ENCODE assay signal across 9 cellular contexts in genomic region chr2:100976634-100977391, GRCh38. TPM values are rescaled to one million over a fixed set of nuclear protein-coding genes. Genes with fewer than 3 reads are reported as not detected.
DNase-seq lines count a peak whose midpoint lies in the region; ATAC-seq and TF ChIP-seq lines count a peak whose summit lies in the region.
"Had no signal": no experiment of that assay in that cellular context is flagged by ENCODE, and none has a peak within 500 bp of the region (broad histone marks: within the 10 kb centered on the region; RNA-seq: fewer than 3 reads in every experiment).

No MANE protein-coding gene starts in this region.

- no peaks in the 10 kb centered on the region for H3K79me2 ChIP-seq in OCI-LY1 (ENCODE audit: insufficient read depth, low read length)

- no peaks in the 10 kb centered on the region for H3K27me3 ChIP-seq in OCI-LY1 (ENCODE audit: insufficient read depth, low read length)
- H3K27me3 ChIP-seq in ovary, result no peaks in the 10 kb centered on the region
- H3K27me3 ChIP-seq: left lung had no signal

- H3K27ac ChIP-seq in OCI-LY1 (ENCODE audit: low read depth, low read length, poor library complexity, severe bottlenecking) (peak overlapping the region; percentile 85), ovary (no peak overlapping the region)
- H3K27ac ChIP-seq: left lung had no signal

- no peak for TF ChIP-seq POLR2A in ovary (IDR thresholded peaks at IDR 0.05)

- H3K4me1 Mint-ChIP-seq in natural killer cell treated with Interleukin-12 subunit alpha and Interleukin-12 subunit beta and Interleukin-15 and Interleukin-18, amount 100 ng/mL, for 72 hours (ENCODE audit: low read depth in 2 of 2), result no peaks in the 10 kb centered on the region

- peak overlapping the region in 1 of 2 donors; percentile 51 for H3K27ac Mint-ChIP-seq in natural killer cell treated with Interleukin-12 subunit alpha and Interleukin-12 subunit beta and Interleukin-15 and Interleukin-18, amount 100 ng/mL, for 72 hours

- no peaks in the 10 kb centered on the region for H3K9me2 ChIP-seq in OCI-LY1 (ENCODE audit: low read depth, low read length)

- H3K4me3 ChIP-seq in OCI-LY1 (ENCODE audit: low read depth, low read length, poor library complexity, severe bottlenecking) (peak overlapping the region; percentile 53), ovary (no peak overlapping the region)
- H3K4me3 ChIP-seq: left lung had no signal

- H3K4me3 Mint-ChIP-seq in natural killer cell treated with Interleukin-12 subunit alpha and Interleukin-12 subunit beta and Interleukin-15 and Interleukin-18, amount 100 ng/mL, for 72 hours, result no peak overlapping the region

- no peaks in the 10 kb centered on the region for H3K36me3 ChIP-seq in OCI-LY1 (ENCODE audit: insufficient read depth, low read length)
- H3K36me3 ChIP-seq in ovary, result no peaks in the 10 kb centered on the region

- no peak for TF ChIP-seq CTCF in OCI-LY1 (IDR thresholded peaks at IDR 0.05; ENCODE audit: low read length)
- TF ChIP-seq CTCF in ovary (IDR thresholded peaks at IDR 0.05), result no peak

- TF ChIP-seq EP300 in ovary (IDR thresholded peaks at IDR 0.05), result no peak

- peak; percentile 72 for DNase-seq in posterior vena cava (ENCODE audit: low spot score)
- DNase-seq in ovary, result no peak
- DNase-seq in stimulated activated CD8-positive, alpha-beta memory T cell treated with anti-CD3 and anti-CD28 coated beads, Interleukin-4, amount 100 ng/mL, for 48 hours, result no peak
- no peak for DNase-seq in amniotic stem cell (lab: John Stamatoyannopoulos, UW)
- DNase-seq in natural killer cell treated with Interleukin-12 subunit alpha and Interleukin-12 subunit beta and Interleukin-15 and Interleukin-18, amount 100 ng/mL, for 72 hours (ENCODE audit: low spot score), result no peak
- DNase-seq: left lung had no signal

- H4K20me1 ChIP-seq in OCI-LY1 (ENCODE audit: insufficient read depth, low read length), result no peaks in the 10 kb centered on the region

- ATAC-seq in GM18511 (IDR thresholded peaks at IDR 0.05; ENCODE audit: unreplicated experiment) (peak; percentile 96), HG02588 (IDR thresholded peaks at IDR 0.05; ENCODE audit: unreplicated experiment) (peak; percentile 72)
- no peak for ATAC-seq in natural killer cell treated with Interleukin-12 subunit alpha and Interleukin-12 subunit beta and Interleukin-15 and Interleukin-18, amount 100 ng/mL, for 72 hours
- ATAC-seq: left lung had no signal

- H3K9me3 Mint-ChIP-seq in natural killer cell treated with Interleukin-12 subunit alpha and Interleukin-12 subunit beta and Interleukin-15 and Interleukin-18, amount 100 ng/mL, for 72 hours, result no peaks in the 10 kb centered on the region

- intact Hi-C loops in posterior vena cava (cut with DNase I) (no loop called here), ovary (cut with DNase I) (no loop called here)

- peak overlapping the region; percentile 70 for H3K4me2 ChIP-seq in OCI-LY1 (ENCODE audit: low read length)

- WGBS in ovary, 3 donors, result 85 to 87% (median 86%) methylated on average over 19 of the region's 19 CpGs

- H3K36me3 Mint-ChIP-seq in natural killer cell treated with Interleukin-12 subunit alpha and Interleukin-12 subunit beta and Interleukin-15 and Interleukin-18, amount 100 ng/mL, for 72 hours, result no peaks in the 10 kb centered on the region

- H2AFZ ChIP-seq in OCI-LY1 (ENCODE audit: low read length), result no peak overlapping the region

- no peaks in the 10 kb centered on the region for H3F3A ChIP-seq in OCI-LY1 (ENCODE audit: insufficient read depth, low read length)

- H3K9me3 ChIP-seq in OCI-LY1 (ENCODE audit: low read length) (no peaks in the 10 kb centered on the region), ovary (no peaks in the 10 kb centered on the region)
- H3K9me3 ChIP-seq: left lung had no signal

- peaks cover 55% of the 10 kb centered on the region for H3K4me1 ChIP-seq in OCI-LY1 (ENCODE audit: insufficient read depth, low read length, severe bottlenecking)
- no peaks in the 10 kb centered on the region for H3K4me1 ChIP-seq in ovary (ENCODE audit: insufficient read depth)
- H3K4me1 ChIP-seq: left lung had no signal

- peaks cover 0 to 2% of the 10 kb centered on the region in 2 donors for H3K27me3 Mint-ChIP-seq in natural killer cell treated with Interleukin-12 subunit alpha and Interleukin-12 subunit beta and Interleukin-15 and Interleukin-18, amount 100 ng/mL, for 72 hours

- peak overlapping the region; percentile 60 for H3K9ac ChIP-seq in OCI-LY1 (ENCODE audit: low read length)

RNA-seq across cellular contexts. Expression of gene RPL31, which starts 25.3 kb away (rescaled TPM):
- total RNA-seq in posterior vena cava, result 1,000 to 10,000 TPM; 1,083 to 1,087 TPM
- 1,000 to 10,000 TPM; 2,349 to 3,823 (median 3,072) TPM for total RNA-seq in ovary
- over 10,000 TPM in 1 of 2 donors, 1,000 to 10,000 TPM in 1; 3,276 to 14,384 TPM for polyA plus RNA-seq in ovary
- total RNA-seq in natural killer cell treated with Interleukin-12 subunit alpha and Interleukin-12 subunit beta and Interleukin-15 and Interleukin-18, amount 100 ng/mL, for 72 hours, result 1,000 to 10,000 TPM in 1 of 2 donors, 100 to 1,000 TPM in 1; 623 to 1,027 TPM

Comparison
In these comparisons a context has a peak if more than half of its experiments do, and no peak if none do; other contexts are left out.
1. ATAC-seq: peak in GM18511 (single experiment) and HG02588 (single experiment); none in natural killer cell treated with Interleukin-12 subunit alpha and Interleukin-12 subunit beta and Interleukin-15 and Interleukin-18, amount 100 ng/mL, for 72 hours (0 of 2).